In genomic region chr6:25789475-25789874, GRCh38 we compare ENCODE assay signal across 39 cellular contexts. TPM values are rescaled to one million over a fixed set of nuclear protein-coding genes. Genes with fewer than 3 reads are reported as not detected.
"Had no signal": no experiment of that assay in that cellular context is flagged by ENCODE, and none has a peak within 500 bp of the region (broad histone marks: within the 10 kb centered on the region; RNA-seq: fewer than 3 reads in every experiment).

No MANE protein-coding gene starts in this region.

- H3K9me3 Mint-ChIP-seq: activated CD4-positive, alpha-beta T cell treated with anti-CD3 and anti-CD28 coated beads, Interleukin-2, amount 10 ng/mL, durations not matched to agents 7 days and 5 days; activated naive CD4-positive, alpha-beta T cell treated with anti-CD3 and anti-CD28 coated beads, Interleukin-2, amount 50 U/mL, for 24 hours; activated T-cell treated with anti-CD3 and anti-CD28 coated beads, Interleukin-2, amount 50 U/mL, for 24 hours had no signal

- H3K9me3 ChIP-seq: adrenal gland, MG63, Peyer's patch, SJSA1, SK-N-SH had no signal

- H3K36me3 ChIP-seq: adrenal gland, MG63, Peyer's patch, SJSA1, WERI-Rb-1 had no signal

- H3K27ac Mint-ChIP-seq: activated CD4-positive, alpha-beta T cell treated with anti-CD3 and anti-CD28 coated beads, Interleukin-2, amount 10 ng/mL, durations not matched to agents 7 days and 5 days; activated CD8-positive, alpha-beta T cell treated with anti-CD3 and anti-CD28 coated beads, Interleukin-2, amount 10 ng/mL, durations not matched to agents 7 days and 5 days; activated naive CD4-positive, alpha-beta T cell treated with anti-CD3 and anti-CD28 coated beads, Interleukin-2, amount 50 U/mL, for 24 hours; activated T-cell treated with anti-CD3 and anti-CD28 coated beads, Interleukin-2, amount 50 U/mL, for 24 hours; brain had no signal

- ATAC-seq: activated CD8-positive, alpha-beta T cell treated with anti-CD3 and anti-CD28 coated beads, Interleukin-2, amount 10 ng/mL, durations not matched to agents 7 days and 5 days; PC-3 had no signal

- H3K27ac ChIP-seq: adrenal gland, Peyer's patch, SJSA1, WERI-Rb-1 had no signal

- H3K4me1 ChIP-seq: adrenal gland, Peyer's patch, SJSA1 had no signal

- H3K4me3 ChIP-seq: adrenal gland, MG63, Peyer's patch, SJSA1 had no signal

- H3K4me1 Mint-ChIP-seq: activated CD4-positive, alpha-beta T cell treated with anti-CD3 and anti-CD28 coated beads, Interleukin-2, amount 10 ng/mL, durations not matched to agents 7 days and 5 days; activated naive CD4-positive, alpha-beta T cell treated with anti-CD3 and anti-CD28 coated beads, Interleukin-2, amount 50 U/mL, for 24 hours; brain had no signal

- H3K27me3 Mint-ChIP-seq: activated CD4-positive, alpha-beta T cell treated with anti-CD3 and anti-CD28 coated beads, Interleukin-2, amount 10 ng/mL, durations not matched to agents 7 days and 5 days; activated naive CD4-positive, alpha-beta T cell treated with anti-CD3 and anti-CD28 coated beads, Interleukin-2, amount 50 U/mL, for 24 hours; activated T-cell treated with anti-CD3 and anti-CD28 coated beads, Interleukin-2, amount 50 U/mL, for 24 hours; brain had no signal

- H3K36me3 Mint-ChIP-seq: activated naive CD4-positive, alpha-beta T cell treated with anti-CD3 and anti-CD28 coated beads, Interleukin-2, amount 50 U/mL, for 24 hours; brain had no signal

- H3K4me3 Mint-ChIP-seq: activated CD4-positive, alpha-beta T cell treated with anti-CD3 and anti-CD28 coated beads, Interleukin-2, amount 10 ng/mL, durations not matched to agents 7 days and 5 days; activated CD8-positive, alpha-beta T cell treated with anti-CD3 and anti-CD28 coated beads, Interleukin-2, amount 10 ng/mL, durations not matched to agents 7 days and 5 days; activated naive CD4-positive, alpha-beta T cell treated with anti-CD3 and anti-CD28 coated beads, Interleukin-2, amount 50 U/mL, for 24 hours; activated T-cell treated with anti-CD3 and anti-CD28 coated beads, Interleukin-2, amount 50 U/mL, for 24 hours; brain had no signal

- DNase-seq: activated CD4-positive, alpha-beta T cell treated with anti-CD3 and anti-CD28 coated beads for 1 hour; activated CD4-positive, alpha-beta T cell treated with anti-CD3 and anti-CD28 coated beads, Interleukin-2, amount 10 ng/mL, durations not matched to agents 7 days and 5 days; activated CD4-positive, alpha-beta T cell treated with anti-CD3 and anti-CD28 coated beads, Interleukin-2, amount 50 U/mL, for 48 hours; activated CD4-positive, CD25-positive, alpha-beta regulatory T cell; activated CD8-positive, alpha-beta T cell treated with anti-CD3 and anti-CD28 coated beads, Interleukin-2, amount 10 ng/mL, durations not matched to agents 7 days and 5 days; activated effector memory CD4-positive, alpha-beta T cell treated with anti-CD3 and anti-CD28 coated beads, Interleukin-2, amount 50 U/mL, for 16 hours; activated naive CD4-positive, alpha-beta T cell; activated T-cell treated with anti-CD3 and anti-CD28 coated beads, Interleukin-2, amount 50 U/mL, for 24 hours; adrenal gland; caudate nucleus; cerebellar nuclear complex; Karpas-422; KBM-7; MG63; NCI-H1048; NCI-H1105 treated with DMSO at 0.1 percent for 48 hours; NCI-H1436; NCI-H1694; NCI-H1930; NCI-H2081 treated with DMSO at 0.1 percent for 48 hours; NCI-H345; NCI-H524 treated with DMSO at 0.1 percent for 48 hours; NCI-H748 treated with DMSO at 0.1 percent for 48 hours; NK-92 treated with Interleukin-12 subunit alpha and Interleukin-12 subunit beta, amount 100 ng/mL, for 24 hours; PC-3; Peyer's patch; RPMI8226; SHP77 treated with DMSO at 0.1 percent for 48 hours; SK-N-SH; SW 1271; T-helper 1 cell; T1000; WERI-Rb-1 had no signal

RNA-seq across cellular contexts. Expression of gene SLC17A4, which starts 34.9 kb away (rescaled TPM):
- total RNA-seq: activated CD4-positive, alpha-beta T cell treated with anti-CD3 and anti-CD28 coated beads, Interleukin-2, amount 10 ng/mL, durations not matched to agents 7 days and 5 days; activated CD8-positive, alpha-beta T cell treated with anti-CD3 and anti-CD28 coated beads, Interleukin-2, amount 10 ng/mL, durations not matched to agents 7 days and 5 days; adrenal gland; bronchial epithelial cell; NCI-H460; PC-3; SJSA1; T-helper 2 cell treated with Interferon-gamma antibody and Interleukin-4, amounts not matched to agents 100 ng/mL and 5 ng/mL, for 36 hours had no signal

RNA-seq across cellular contexts. Expression of gene SLC17A1, which starts 42.4 kb away (rescaled TPM):
- total RNA-seq: activated CD4-positive, alpha-beta T cell treated with anti-CD3 and anti-CD28 coated beads, Interleukin-2, amount 10 ng/mL, durations not matched to agents 7 days and 5 days; activated CD8-positive, alpha-beta T cell treated with anti-CD3 and anti-CD28 coated beads, Interleukin-2, amount 10 ng/mL, durations not matched to agents 7 days and 5 days; bronchial epithelial cell; NCI-H460; PC-3; Peyer's patch; SJSA1; T-helper 2 cell treated with Interferon-gamma antibody and Interleukin-4, amounts not matched to agents 100 ng/mL and 5 ng/mL, for 36 hours had no signal
